Comparison of ENCODE assay signal across 2 cellular contexts in the genomic region with DNA sequence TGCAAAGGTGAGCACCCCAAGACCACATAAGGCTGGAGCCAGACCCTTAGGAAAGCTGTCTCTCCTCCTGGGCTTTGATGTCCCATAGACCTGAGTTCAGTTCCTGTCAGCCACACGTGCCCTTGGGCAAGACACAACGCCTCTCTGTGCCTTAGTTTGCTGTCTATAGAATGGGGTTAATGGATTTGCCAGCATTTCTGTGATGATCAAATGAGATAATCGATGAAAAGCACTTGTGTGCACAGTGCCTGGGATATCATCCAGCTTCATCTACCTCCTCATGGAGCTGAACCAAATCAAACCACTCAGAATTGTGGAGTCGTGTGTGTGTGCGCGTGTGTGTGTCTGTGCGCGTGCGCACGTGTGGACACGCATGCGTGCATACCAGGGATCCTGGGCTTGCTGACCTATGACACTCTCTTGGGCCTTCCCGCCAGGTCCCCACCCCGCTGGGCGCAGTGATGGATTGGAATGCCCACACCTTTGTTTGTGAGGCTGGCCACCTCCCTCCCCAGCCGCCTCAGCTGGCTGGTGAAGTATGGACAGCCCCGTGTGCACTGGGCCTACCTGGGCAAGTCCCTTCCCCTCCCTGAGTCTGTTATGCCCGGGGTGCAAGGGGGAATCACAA.
TF ChIP-seq lines count a peak whose summit lies in the region.

No MANE protein-coding gene starts in this region.

TF ChIP-seq in K562, 482 proteins besides CTCF, POLR2A, EP300 and RAD21:
- TF ChIP-seq, protein P1, sequence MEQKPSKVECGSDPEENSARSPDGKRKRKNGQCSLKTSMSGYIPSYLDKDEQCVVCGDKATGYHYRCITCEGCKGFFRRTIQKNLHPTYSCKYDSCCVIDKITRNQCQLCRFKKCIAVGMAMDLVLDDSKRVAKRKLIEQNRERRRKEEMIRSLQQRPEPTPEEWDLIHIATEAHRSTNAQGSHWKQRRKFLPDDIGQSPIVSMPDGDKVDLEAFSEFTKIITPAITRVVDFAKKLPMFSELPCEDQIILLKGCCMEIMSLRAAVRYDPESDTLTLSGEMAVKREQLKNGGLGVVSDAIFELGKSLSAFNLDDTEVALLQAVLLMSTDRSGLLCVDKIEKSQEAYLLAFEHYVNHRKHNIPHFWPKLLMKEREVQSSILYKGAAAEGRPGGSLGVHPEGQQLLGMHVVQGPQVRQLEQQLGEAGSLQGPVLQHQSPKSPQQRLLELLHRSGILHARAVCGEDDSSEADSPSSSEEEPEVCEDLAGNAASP (IDR thresholded peaks at IDR 0.05), result no peak
- TF ChIP-seq CAMTA2 (CRISPR knock-in tag; conservative IDR thresholded peaks at IDR 0.05) (no peak), SMARCA4 (IDR thresholded peaks at IDR 0.05) (no peak), ZNF316 (IDR thresholded peaks at IDR 0.05) (no peak), FOXK1 (CRISPR knock-in tag; IDR thresholded peaks at IDR 0.05; ENCODE audit: borderline replicate concordance) (no peak), SIX5 (IDR thresholded peaks at IDR 0.05; ENCODE audit: borderline replicate concordance in 1 of 2, insufficient read depth in 1 of 2, low read depth in 1 of 2, low read length in 2 of 2) (no peak), NRF1 (conservative IDR thresholded peaks at IDR 0.05 in 1 of 2, IDR thresholded peaks at IDR 0.05 in 1 of 2) (peak; percentile 64 to 71)
- TF ChIP-seq, protein P2, sequence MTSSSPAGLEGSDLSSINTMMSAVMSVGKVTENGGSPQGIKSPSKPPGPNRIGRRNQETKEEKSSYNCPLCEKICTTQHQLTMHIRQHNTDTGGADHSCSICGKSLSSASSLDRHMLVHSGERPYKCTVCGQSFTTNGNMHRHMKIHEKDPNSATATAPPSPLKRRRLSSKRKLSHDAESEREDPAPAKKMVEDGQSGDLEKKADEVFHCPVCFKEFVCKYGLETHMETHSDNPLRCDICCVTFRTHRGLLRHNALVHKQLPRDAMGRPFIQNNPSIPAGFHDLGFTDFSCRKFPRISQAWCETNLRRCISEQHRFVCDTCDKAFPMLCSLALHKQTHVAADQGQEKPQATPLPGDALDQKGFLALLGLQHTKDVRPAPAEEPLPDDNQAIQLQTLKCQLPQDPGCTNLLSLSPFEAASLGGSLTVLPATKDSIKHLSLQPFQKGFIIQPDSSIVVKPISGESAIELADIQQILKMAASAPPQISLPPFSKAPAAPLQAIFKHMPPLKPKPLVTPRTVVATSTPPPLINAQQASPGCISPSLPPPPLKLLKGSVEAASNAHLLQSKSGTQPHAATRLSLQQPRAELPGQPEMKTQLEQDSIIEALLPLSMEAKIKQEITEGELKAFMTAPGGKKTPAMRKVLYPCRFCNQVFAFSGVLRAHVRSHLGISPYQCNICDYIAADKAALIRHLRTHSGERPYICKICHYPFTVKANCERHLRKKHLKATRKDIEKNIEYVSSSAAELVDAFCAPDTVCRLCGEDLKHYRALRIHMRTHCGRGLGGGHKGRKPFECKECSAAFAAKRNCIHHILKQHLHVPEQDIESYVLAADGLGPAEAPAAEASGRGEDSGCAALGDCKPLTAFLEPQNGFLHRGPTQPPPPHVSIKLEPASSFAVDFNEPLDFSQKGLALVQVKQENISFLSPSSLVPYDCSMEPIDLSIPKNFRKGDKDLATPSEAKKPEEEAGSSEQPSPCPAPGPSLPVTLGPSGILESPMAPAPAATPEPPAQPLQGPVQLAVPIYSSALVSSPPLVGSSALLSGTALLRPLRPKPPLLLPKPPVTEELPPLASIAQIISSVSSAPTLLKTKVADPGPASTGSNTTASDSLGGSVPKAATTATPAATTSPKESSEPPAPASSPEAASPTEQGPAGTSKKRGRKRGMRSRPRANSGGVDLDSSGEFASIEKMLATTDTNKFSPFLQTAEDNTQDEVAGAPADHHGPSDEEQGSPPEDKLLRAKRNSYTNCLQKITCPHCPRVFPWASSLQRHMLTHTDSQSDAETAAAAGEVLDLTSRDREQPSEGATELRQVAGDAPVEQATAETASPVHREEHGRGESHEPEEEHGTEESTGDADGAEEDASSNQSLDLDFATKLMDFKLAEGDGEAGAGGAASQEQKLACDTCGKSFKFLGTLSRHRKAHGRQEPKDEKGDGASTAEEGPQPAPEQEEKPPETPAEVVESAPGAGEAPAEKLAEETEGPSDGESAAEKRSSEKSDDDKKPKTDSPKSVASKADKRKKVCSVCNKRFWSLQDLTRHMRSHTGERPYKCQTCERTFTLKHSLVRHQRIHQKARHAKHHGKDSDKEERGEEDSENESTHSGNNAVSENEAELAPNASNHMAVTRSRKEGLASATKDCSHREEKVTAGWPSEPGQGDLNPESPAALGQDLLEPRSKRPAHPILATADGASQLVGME (CRISPR knock-in tag; IDR thresholded peaks at IDR 0.05), result no peak
- TF ChIP-seq, protein P3, sequence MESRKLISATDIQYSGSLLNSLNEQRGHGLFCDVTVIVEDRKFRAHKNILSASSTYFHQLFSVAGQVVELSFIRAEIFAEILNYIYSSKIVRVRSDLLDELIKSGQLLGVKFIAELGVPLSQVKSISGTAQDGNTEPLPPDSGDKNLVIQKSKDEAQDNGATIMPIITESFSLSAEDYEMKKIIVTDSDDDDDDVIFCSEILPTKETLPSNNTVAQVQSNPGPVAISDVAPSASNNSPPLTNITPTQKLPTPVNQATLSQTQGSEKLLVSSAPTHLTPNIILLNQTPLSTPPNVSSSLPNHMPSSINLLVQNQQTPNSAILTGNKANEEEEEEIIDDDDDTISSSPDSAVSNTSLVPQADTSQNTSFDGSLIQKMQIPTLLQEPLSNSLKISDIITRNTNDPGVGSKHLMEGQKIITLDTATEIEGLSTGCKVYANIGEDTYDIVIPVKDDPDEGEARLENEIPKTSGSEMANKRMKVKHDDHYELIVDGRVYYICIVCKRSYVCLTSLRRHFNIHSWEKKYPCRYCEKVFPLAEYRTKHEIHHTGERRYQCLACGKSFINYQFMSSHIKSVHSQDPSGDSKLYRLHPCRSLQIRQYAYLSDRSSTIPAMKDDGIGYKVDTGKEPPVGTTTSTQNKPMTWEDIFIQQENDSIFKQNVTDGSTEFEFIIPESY (CRISPR knock-in tag; IDR thresholded peaks at IDR 0.05), result peak; percentile 47; the same call in 1 of the 2 replicates

TF ChIP-seq in HepG2, 621 proteins besides CTCF, POLR2A, EP300 and RAD21:
- TF ChIP-seq ZNF746 (CRISPR knock-in tag; IDR thresholded peaks at IDR 0.05) (no peak), ISL2 (CRISPR knock-in tag; IDR thresholded peaks at IDR 0.05) (no peak), MIXL1 (CRISPR knock-in tag; IDR thresholded peaks at IDR 0.05) (no peak), MTA1 (CRISPR knock-in tag; IDR thresholded peaks at IDR 0.05; ENCODE audit: borderline replicate concordance) (no peak), ZNF629 (CRISPR knock-in tag; conservative IDR thresholded peaks at IDR 0.05) (peak; percentile 63), RFXAP (CRISPR knock-in tag; IDR thresholded peaks at IDR 0.05; ENCODE audit: borderline replicate concordance) (no peak), NFIC (IDR thresholded peaks at IDR 0.05; ENCODE audit: low read length) (no peak), ZMAT3 (CRISPR knock-in tag; conservative IDR thresholded peaks at IDR 0.05) (no peak), ZBTB7B (CRISPR knock-in tag; IDR thresholded peaks at IDR 0.05) (no peak), KAT8 (CRISPR knock-in tag; IDR thresholded peaks at IDR 0.05) (no peak), CCDC6 (CRISPR knock-in tag; IDR thresholded peaks at IDR 0.05) (no peak)
- TF ChIP-seq, protein P4, sequence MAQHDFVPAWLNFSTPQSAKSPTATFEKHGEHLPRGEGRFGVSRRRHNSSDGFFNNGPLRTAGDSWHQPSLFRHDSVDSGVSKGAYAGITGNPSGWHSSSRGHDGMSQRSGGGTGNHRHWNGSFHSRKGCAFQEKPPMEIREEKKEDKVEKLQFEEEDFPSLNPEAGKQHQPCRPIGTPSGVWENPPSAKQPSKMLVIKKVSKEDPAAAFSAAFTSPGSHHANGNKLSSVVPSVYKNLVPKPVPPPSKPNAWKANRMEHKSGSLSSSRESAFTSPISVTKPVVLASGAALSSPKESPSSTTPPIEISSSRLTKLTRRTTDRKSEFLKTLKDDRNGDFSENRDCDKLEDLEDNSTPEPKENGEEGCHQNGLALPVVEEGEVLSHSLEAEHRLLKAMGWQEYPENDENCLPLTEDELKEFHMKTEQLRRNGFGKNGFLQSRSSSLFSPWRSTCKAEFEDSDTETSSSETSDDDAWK (CRISPR knock-in tag; IDR thresholded peaks at IDR 0.05), result no peak
- TF ChIP-seq, protein P5, sequence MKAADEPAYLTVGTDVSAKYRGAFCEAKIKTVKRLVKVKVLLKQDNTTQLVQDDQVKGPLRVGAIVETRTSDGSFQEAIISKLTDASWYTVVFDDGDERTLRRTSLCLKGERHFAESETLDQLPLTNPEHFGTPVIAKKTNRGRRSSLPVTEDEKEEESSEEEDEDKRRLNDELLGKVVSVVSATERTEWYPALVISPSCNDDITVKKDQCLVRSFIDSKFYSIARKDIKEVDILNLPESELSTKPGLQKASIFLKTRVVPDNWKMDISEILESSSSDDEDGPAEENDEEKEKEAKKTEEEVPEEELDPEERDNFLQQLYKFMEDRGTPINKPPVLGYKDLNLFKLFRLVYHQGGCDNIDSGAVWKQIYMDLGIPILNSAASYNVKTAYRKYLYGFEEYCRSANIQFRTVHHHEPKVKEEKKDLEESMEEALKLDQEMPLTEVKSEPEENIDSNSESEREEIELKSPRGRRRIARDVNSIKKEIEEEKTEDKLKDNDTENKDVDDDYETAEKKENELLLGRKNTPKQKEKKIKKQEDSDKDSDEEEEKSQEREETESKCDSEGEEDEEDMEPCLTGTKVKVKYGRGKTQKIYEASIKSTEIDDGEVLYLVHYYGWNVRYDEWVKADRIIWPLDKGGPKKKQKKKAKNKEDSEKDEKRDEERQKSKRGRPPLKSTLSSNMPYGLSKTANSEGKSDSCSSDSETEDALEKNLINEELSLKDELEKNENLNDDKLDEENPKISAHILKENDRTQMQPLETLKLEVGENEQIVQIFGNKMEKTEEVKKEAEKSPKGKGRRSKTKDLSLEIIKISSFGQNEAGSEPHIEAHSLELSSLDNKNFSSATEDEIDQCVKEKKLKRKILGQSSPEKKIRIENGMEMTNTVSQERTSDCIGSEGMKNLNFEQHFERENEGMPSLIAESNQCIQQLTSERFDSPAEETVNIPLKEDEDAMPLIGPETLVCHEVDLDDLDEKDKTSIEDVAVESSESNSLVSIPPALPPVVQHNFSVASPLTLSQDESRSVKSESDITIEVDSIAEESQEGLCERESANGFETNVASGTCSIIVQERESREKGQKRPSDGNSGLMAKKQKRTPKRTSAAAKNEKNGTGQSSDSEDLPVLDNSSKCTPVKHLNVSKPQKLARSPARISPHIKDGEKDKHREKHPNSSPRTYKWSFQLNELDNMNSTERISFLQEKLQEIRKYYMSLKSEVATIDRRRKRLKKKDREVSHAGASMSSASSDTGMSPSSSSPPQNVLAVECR (CRISPR knock-in tag; IDR thresholded peaks at IDR 0.05; ENCODE audit: borderline replicate concordance), result no peak
- TF ChIP-seq, protein P6, sequence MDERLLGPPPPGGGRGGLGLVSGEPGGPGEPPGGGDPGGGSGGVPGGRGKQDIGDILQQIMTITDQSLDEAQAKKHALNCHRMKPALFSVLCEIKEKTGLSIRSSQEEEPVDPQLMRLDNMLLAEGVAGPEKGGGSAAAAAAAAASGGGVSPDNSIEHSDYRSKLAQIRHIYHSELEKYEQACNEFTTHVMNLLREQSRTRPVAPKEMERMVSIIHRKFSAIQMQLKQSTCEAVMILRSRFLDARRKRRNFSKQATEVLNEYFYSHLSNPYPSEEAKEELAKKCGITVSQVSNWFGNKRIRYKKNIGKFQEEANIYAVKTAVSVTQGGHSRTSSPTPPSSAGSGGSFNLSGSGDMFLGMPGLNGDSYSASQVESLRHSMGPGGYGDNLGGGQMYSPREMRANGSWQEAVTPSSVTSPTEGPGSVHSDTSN (CRISPR knock-in tag; IDR thresholded peaks at IDR 0.05), result no peak
- TF ChIP-seq, protein P3 (CRISPR knock-in tag; IDR thresholded peaks at IDR 0.05), result peak; percentile 90
- TF ChIP-seq, protein P7, sequence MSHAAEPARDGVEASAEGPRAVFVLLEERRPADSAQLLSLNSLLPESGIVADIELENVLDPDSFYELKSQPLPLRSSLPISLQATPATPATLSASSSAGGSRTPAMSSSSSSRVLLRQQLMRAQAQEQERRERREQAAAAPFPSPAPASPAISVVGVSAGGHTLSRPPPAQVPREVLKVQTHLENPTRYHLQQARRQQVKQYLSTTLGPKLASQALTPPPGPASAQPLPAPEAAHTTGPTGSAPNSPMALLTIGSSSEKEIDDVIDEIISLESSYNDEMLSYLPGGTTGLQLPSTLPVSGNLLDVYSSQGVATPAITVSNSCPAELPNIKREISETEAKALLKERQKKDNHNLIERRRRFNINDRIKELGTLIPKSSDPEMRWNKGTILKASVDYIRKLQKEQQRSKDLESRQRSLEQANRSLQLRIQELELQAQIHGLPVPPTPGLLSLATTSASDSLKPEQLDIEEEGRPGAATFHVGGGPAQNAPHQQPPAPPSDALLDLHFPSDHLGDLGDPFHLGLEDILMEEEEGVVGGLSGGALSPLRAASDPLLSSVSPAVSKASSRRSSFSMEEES (CRISPR knock-in tag; IDR thresholded peaks at IDR 0.05), result no peak
